ENCODE assay signal across 11 cellular contexts in the genomic region with DNA sequence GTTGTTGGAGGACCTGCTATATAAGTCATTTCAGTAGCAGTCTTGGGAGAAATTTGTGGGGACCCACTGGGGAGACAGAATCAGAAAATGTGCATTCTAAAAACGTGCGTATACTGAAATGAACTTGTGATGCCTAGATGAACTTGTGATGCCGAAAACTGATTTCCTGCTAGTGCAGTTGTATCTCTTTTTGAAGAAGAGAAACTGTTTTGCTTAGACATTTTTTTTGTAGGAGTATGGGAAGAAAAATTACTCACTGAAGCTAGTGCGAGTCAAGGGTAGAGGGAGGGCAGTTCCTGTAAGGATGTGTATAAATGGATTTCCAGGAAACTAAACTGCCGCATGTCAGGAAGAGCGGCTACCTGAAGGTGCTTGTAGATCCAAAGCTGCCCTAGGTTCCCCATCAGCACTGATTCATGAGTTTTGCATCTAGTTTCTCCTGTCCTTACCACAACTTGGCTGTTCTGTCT. TPM values are rescaled to one million over a fixed set of nuclear protein-coding genes. Genes with fewer than 3 reads are reported as not detected.
DNase-seq lines count a peak whose midpoint lies in the region; ATAC-seq and TF ChIP-seq lines count a peak whose summit lies in the region.
"Had no signal": no experiment of that assay in that cellular context is flagged by ENCODE, and none has a peak within 500 bp of the region (broad histone marks: within the 10 kb centered on the region; RNA-seq: fewer than 3 reads in every experiment).

No MANE protein-coding gene starts in this region.

- H3K4me1 Mint-ChIP-seq in CD14-positive monocyte: peaks cover 14% of the 10 kb centered on the region
- H3K4me1 Mint-ChIP-seq in activated naive CD8-positive, alpha-beta T cell treated with anti-CD3 and anti-CD28 coated beads, Interleukin-2, amount 10 ng/mL, durations not matched to agents 7 days and 5 days: peaks cover 13% of the 10 kb centered on the region

- intact Hi-C loops in CD14-positive monocyte (cut with micrococcal nuclease): no loop called here

- peaks cover 0 to 1% (median 0%) of the 10 kb centered on the region in 3 donors for H3K27me3 Mint-ChIP-seq in CD14-positive monocyte (ENCODE audit: low read depth in 3 of 3)
- H3K27me3 Mint-ChIP-seq in activated naive CD8-positive, alpha-beta T cell treated with anti-CD3 and anti-CD28 coated beads, Interleukin-2, amount 10 ng/mL, durations not matched to agents 7 days and 5 days: no peaks in the 10 kb centered on the region

- peaks cover 6% of the 10 kb centered on the region for H3K36me3 ChIP-seq in muscle layer of colon (ENCODE audit: insufficient read depth, low read length)
- H3K36me3 ChIP-seq in H7 (replicated peaks; ENCODE audit: control insufficient read depth, insufficient read depth, low read length): peaks cover 11% of the 10 kb centered on the region

- H3K27me3 ChIP-seq in muscle layer of colon (ENCODE audit: control insufficient read depth in 1 of 2, insufficient read depth in 2 of 2, low read length in 2 of 2) (no peaks in the 10 kb centered on the region), H7 (ENCODE audit: control insufficient read depth, insufficient read depth, low read length) (no peaks in the 10 kb centered on the region)
- H3K27me3 ChIP-seq: hepatocyte had no signal

- no peaks in the 10 kb centered on the region for H3K9me3 Mint-ChIP-seq in CD14-positive monocyte
- H3K9me3 Mint-ChIP-seq in activated naive CD8-positive, alpha-beta T cell treated with anti-CD3 and anti-CD28 coated beads, Interleukin-2, amount 10 ng/mL, durations not matched to agents 7 days and 5 days: no peaks in the 10 kb centered on the region

- DNase-seq in CD14-positive monocyte (ENCODE audit: low spot score): no peak
- no peak for DNase-seq in activated naive CD8-positive, alpha-beta T cell treated with anti-CD3 and anti-CD28 coated beads, Interleukin-2, amount 10 ng/mL, durations not matched to agents 7 days and 5 days
- no peak for DNase-seq in HuH-7.5 (ENCODE audit: low spot score)
- no peak for DNase-seq in NCI-H2029 treated with DMSO at 0.1 percent for 48 hours (lab: John Stamatoyannopoulos, UW)
- no peak for DNase-seq in H7
- DNase-seq: DMS153 had no signal

- no peak for TF ChIP-seq CTCF in CD14-positive monocyte (IDR thresholded peaks at IDR 0.05)

- H3K27ac Mint-ChIP-seq in CD14-positive monocyte: peak overlapping the region in 1 of 7 donors; percentile 21
- peak overlapping the region; percentile 41 for H3K27ac Mint-ChIP-seq in activated naive CD8-positive, alpha-beta T cell treated with anti-CD3 and anti-CD28 coated beads, Interleukin-2, amount 10 ng/mL, durations not matched to agents 7 days and 5 days

- H3K9ac ChIP-seq in muscle layer of colon (ENCODE audit: low read length): no peak overlapping the region

- H3K4me1 ChIP-seq in muscle layer of colon (ENCODE audit: insufficient read depth, low read length): peaks cover 5% of the 10 kb centered on the region

- no peaks in the 10 kb centered on the region for H3K36me3 Mint-ChIP-seq in CD14-positive monocyte
- H3K36me3 Mint-ChIP-seq in activated naive CD8-positive, alpha-beta T cell treated with anti-CD3 and anti-CD28 coated beads, Interleukin-2, amount 10 ng/mL, durations not matched to agents 7 days and 5 days: peaks cover 4% of the 10 kb centered on the region

- H3K9me3 ChIP-seq in muscle layer of colon (ENCODE audit: low read length): no peaks in the 10 kb centered on the region

- H3K4me3 Mint-ChIP-seq in CD14-positive monocyte: peak overlapping the region; percentile 21 to 73
- H3K4me3 Mint-ChIP-seq in activated naive CD8-positive, alpha-beta T cell treated with anti-CD3 and anti-CD28 coated beads, Interleukin-2, amount 10 ng/mL, durations not matched to agents 7 days and 5 days: peak overlapping the region; percentile 44

- POLR2A ChIA-PET in activated naive CD8-positive, alpha-beta T cell treated with anti-CD3 and anti-CD28 coated beads, Interleukin-2, amount 10 ng/mL, durations not matched to agents 7 days and 5 days (lab: Charles Lee): no interaction called here

- H3K4me3 ChIP-seq in muscle layer of colon (ENCODE audit: low read depth in 1 of 2, low read length in 2 of 2) (no peak overlapping the region), H7 (ENCODE audit: insufficient read depth, low read depth, low read length) (no peak overlapping the region)
- H3K4me3 ChIP-seq: hepatocyte had no signal

- peak overlapping the region; percentile 16 for H3K27ac ChIP-seq in muscle layer of colon (ENCODE audit: low read depth, low read length)
- H3K27ac ChIP-seq: hepatocyte, RWPE1 had no signal

- ATAC-seq in HG02588 (IDR thresholded peaks at IDR 0.05; ENCODE audit: unreplicated experiment) (peak; percentile 51), GM21367 (IDR thresholded peaks at IDR 0.05; ENCODE audit: unreplicated experiment) (no peak)
- no peak for ATAC-seq in activated naive CD8-positive, alpha-beta T cell treated with anti-CD3 and anti-CD28 coated beads, Interleukin-2, amount 10 ng/mL, durations not matched to agents 7 days and 5 days (ENCODE audit: low read depth)

RNA-seq across cellular contexts. Expression of a gene that starts 25.4 kb away (rescaled TPM):
- under 1 TPM in 1 of 2 donors, not detected in 1; 0.13 TPM for polyA plus RNA-seq in CD14-positive monocyte
- 1 to 10 TPM; 1.7 to 2.1 TPM for total RNA-seq in activated naive CD8-positive, alpha-beta T cell treated with anti-CD3 and anti-CD28 coated beads, Interleukin-2, amount 10 ng/mL, durations not matched to agents 7 days and 5 days
- total RNA-seq in H7 (2014; rRNA removed; shearing (Covaris generic)): 40.9 and 49.4 TPM in 2 replicates

Comparison
In these comparisons a context has a peak if more than half of its experiments do, and no peak if none do; other contexts are left out.
1. RNA of a gene that starts 25.4 kb away (total RNA-seq): 40.9 to 49.4 TPM in H7; 1.7 to 2.1 TPM in activated naive CD8-positive, alpha-beta T cell treated with anti-CD3 and anti-CD28 coated beads, Interleukin-2, amount 10 ng/mL, durations not matched to agents 7 days and 5 days; every median in the first group is over 10 times any median in the second.